Comparison of ENCODE assay signal across 8 cellular contexts in the genomic region with DNA sequence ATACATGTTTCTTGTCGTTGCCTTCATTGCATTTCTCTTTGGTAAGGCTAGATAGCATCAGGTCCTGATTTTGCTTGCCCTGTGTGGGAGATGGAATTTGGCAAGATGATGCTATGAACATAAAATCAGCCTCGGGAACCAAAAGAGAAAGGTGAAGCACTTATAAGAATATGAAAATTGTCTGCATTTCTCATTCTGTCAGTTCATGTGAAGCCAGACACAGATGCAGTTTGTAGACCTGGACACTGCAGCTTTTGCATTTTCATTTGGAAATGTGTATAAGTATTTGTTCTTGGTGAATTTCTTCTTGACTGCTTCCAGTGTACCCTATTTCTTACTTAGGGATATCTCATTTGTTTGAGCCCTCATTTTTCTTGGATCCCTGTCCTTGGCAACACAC. TPM values are rescaled to one million over a fixed set of nuclear protein-coding genes. Genes with fewer than 3 reads are reported as not detected.
A peak's percentile ranks its signal among the peaks of the same experiment; 100 is the strongest.
DNase-seq lines count a peak whose midpoint lies in the region; ATAC-seq, FAIRE-seq and TF ChIP-seq lines count a peak whose summit lies in the region.

No MANE protein-coding gene starts in this region.

- ATAC-seq in CD4-positive, alpha-beta T cell (ENCODE audit: poor library complexity) = no peak

- DNase-seq in CD4-positive, alpha-beta T cell = no peak
- DNase-seq in endothelial cell of umbilical vein (ENCODE audit: low read depth, low spot score) = no peak
- no peak for DNase-seq in midbrain (lab: John Stamatoyannopoulos, UW)
- DNase-seq in NCI-H526 (lab: John Stamatoyannopoulos, UW) = no peak
- no peak for DNase-seq in anterior cingulate cortex (lab: John Stamatoyannopoulos, UW)
- no peak for DNase-seq in NCI-H2227 treated with DMSO at 0.1 percent for 48 hours (lab: John Stamatoyannopoulos, UW)

- peaks cover 61% of the 10 kb centered on the region for H3K79me2 ChIP-seq in OCI-LY1 (ENCODE audit: insufficient read depth, low read length)
- H3K79me2 ChIP-seq in endothelial cell of umbilical vein (ENCODE audit: control insufficient read depth, insufficient read depth, low read length) = peaks cover 63% of the 10 kb centered on the region

- no peaks in the 10 kb centered on the region for H3K27me3 Mint-ChIP-seq in CD4-positive, alpha-beta T cell

- no peaks in the 10 kb centered on the region for H3K27me3 ChIP-seq in CD4-positive, alpha-beta T cell (ENCODE audit: control insufficient read depth, insufficient read depth, low read length)
- no peaks in the 10 kb centered on the region for H3K27me3 ChIP-seq in OCI-LY1 (ENCODE audit: insufficient read depth, low read length)
- H3K27me3 ChIP-seq in endothelial cell of umbilical vein (ENCODE audit: control insufficient read depth in 2 of 2, insufficient read depth in 2 of 2, low read length in 2 of 2) = no peaks in the 10 kb centered on the region
- no peaks in the 10 kb centered on the region for H3K27me3 ChIP-seq in neuron (ENCODE audit: insufficient read depth, low read length)

- H3K9me2 ChIP-seq in OCI-LY1 (ENCODE audit: low read depth, low read length) = no peaks in the 10 kb centered on the region

- peaks cover 47% of the 10 kb centered on the region for H3K4me1 ChIP-seq in OCI-LY1 (ENCODE audit: insufficient read depth, low read length, severe bottlenecking)
- peaks cover 33% of the 10 kb centered on the region for H3K4me1 ChIP-seq in endothelial cell of umbilical vein (ENCODE audit: control insufficient read depth, extremely low read depth, insufficient read depth, low read length)
- H3K4me1 ChIP-seq in neuron (ENCODE audit: insufficient read depth, low read length) = peaks cover 14% of the 10 kb centered on the region

- FAIRE-seq in endothelial cell of umbilical vein (lab: Jason Lieb, UNC) = peak; percentile 42

- H3K27ac Mint-ChIP-seq in CD4-positive, alpha-beta T cell = peak overlapping the region; percentile 89

- no peaks in the 10 kb centered on the region for H3F3A ChIP-seq in OCI-LY1 (ENCODE audit: insufficient read depth, low read length)

- H3K27ac ChIP-seq in CD4-positive, alpha-beta T cell (ENCODE audit: low read depth, low read length) = peak overlapping the region; percentile 93
- H3K27ac ChIP-seq in OCI-LY1 (ENCODE audit: low read depth, low read length, poor library complexity, severe bottlenecking) (no peak overlapping the region), endothelial cell of umbilical vein (ENCODE audit: insufficient read depth, low read depth, low read length) (peak overlapping the region; percentile 84)

- intact Hi-C loops in CD4-positive, alpha-beta T cell (cut with DNase I, micrococcal nuclease) = loop anchor here (2.0 to 10.0 kb wide), 9 partner anchors 22 to 1432 kb away; partner anchors contain the start of genes OSER1 (in 2 of the 2), PIGT (in 1 of the 2), SERINC3 (in 1 of the 2) and SRSF6 (in 1 of the 2)
- intact Hi-C loops in endothelial cell of umbilical vein (cut with micrococcal nuclease) = loop anchor here (2.0 to 10.0 kb wide), 5 partner anchors 14 to 1808 kb away; partner anchors contain the start of gene TTPAL

- H4K20me1 ChIP-seq in OCI-LY1 (ENCODE audit: insufficient read depth, low read length) (no peaks in the 10 kb centered on the region), endothelial cell of umbilical vein (replicated peaks; ENCODE audit: control insufficient read depth, extremely low read depth, insufficient read depth, low read length) (peaks cover 19% of the 10 kb centered on the region)

- peaks cover 81% of the 10 kb centered on the region for H3K4me1 Mint-ChIP-seq in CD4-positive, alpha-beta T cell (ENCODE audit: low read depth)

- H3K36me3 ChIP-seq in OCI-LY1 (ENCODE audit: insufficient read depth, low read length) = peaks cover 36% of the 10 kb centered on the region
- H3K36me3 ChIP-seq in endothelial cell of umbilical vein (ENCODE audit: control insufficient read depth in 2 of 2, extremely low read depth in 1 of 2, insufficient read depth in 2 of 2, low read length in 2 of 2) = peaks cover 0 to 5% of the 10 kb centered on the region in 2 experiments
- peaks cover 9% of the 10 kb centered on the region for H3K36me3 ChIP-seq in neuron (ENCODE audit: insufficient read depth, low read length)

- CTCF ChIA-PET in CD4-positive, alpha-beta T cell (lab: Charles Lee) = no interaction called here
- CTCF ChIA-PET in endothelial cell of umbilical vein (lab: Charles Lee) = no interaction called here

- H3K9ac ChIP-seq in OCI-LY1 (ENCODE audit: low read length) (peak overlapping the region; percentile 95), endothelial cell of umbilical vein (replicated peaks; ENCODE audit: extremely low read depth, insufficient read depth, low read length) (peak overlapping the region; percentile 98)

- POLR2A ChIA-PET in CD4-positive, alpha-beta T cell (lab: Charles Lee) = no interaction called here
- POLR2A ChIA-PET in endothelial cell of umbilical vein (lab: Charles Lee) = no interaction called here

- H2AFZ ChIP-seq in OCI-LY1 (ENCODE audit: low read length) (no peak overlapping the region), endothelial cell of umbilical vein (ENCODE audit: low read depth, low read length) (no peak overlapping the region), neuron (ENCODE audit: low read depth, low read length) (no peak overlapping the region)

- no peaks in the 10 kb centered on the region for H3K9me1 ChIP-seq in endothelial cell of umbilical vein (replicated peaks; ENCODE audit: control insufficient read depth, extremely low read depth, insufficient read depth, low read length)

- BruUV-seq in endothelial cell of umbilical vein (replicated peaks; lab: Mats Ljungman, UMichigan) = TSS peak; percentile 21

- TF ChIP-seq CTCF in CD4-positive, alpha-beta T cell (IDR thresholded peaks at IDR 0.05) = no peak
- TF ChIP-seq CTCF in OCI-LY1 (IDR thresholded peaks at IDR 0.05; ENCODE audit: low read length) = no peak
- TF ChIP-seq CTCF in endothelial cell of umbilical vein (IDR thresholded peaks at IDR 0.05; ENCODE audit: extremely low read depth in 1 of 2, insufficient read depth in 1 of 2, low read depth in 1 of 2, low read length in 2 of 2) = no peak

- TF ChIP-seq POLR2A in endothelial cell of umbilical vein (IDR thresholded peaks at IDR 0.05; ENCODE audit: low read depth, low read length) = no peak

- no peaks in the 10 kb centered on the region for H3K9me3 Mint-ChIP-seq in CD4-positive, alpha-beta T cell

- H3K4me3 Mint-ChIP-seq in CD4-positive, alpha-beta T cell = peak overlapping the region; percentile 98

- H3K9me3 ChIP-seq in CD4-positive, alpha-beta T cell (ENCODE audit: control insufficient read depth, low read length) = no peaks in the 10 kb centered on the region
- no peaks in the 10 kb centered on the region for H3K9me3 ChIP-seq in OCI-LY1 (ENCODE audit: low read length)
- no peaks in the 10 kb centered on the region for H3K9me3 ChIP-seq in endothelial cell of umbilical vein (replicated peaks; ENCODE audit: control insufficient read depth, insufficient read depth, low read length)
- no peaks in the 10 kb centered on the region for H3K9me3 ChIP-seq in neuron (ENCODE audit: low read length)

- peak overlapping the region; percentile 99 for H3K4me3 ChIP-seq in OCI-LY1 (ENCODE audit: low read depth, low read length, poor library complexity, severe bottlenecking)
- peak overlapping the region; percentile 89 to 98 (median 97) for H3K4me3 ChIP-seq in endothelial cell of umbilical vein (replicated peaks in 1 of 3; ENCODE audit: insufficient read depth in 1 of 3, low read depth in 1 of 3, low read length in 3 of 3)
- peak overlapping the region; percentile 99 for H3K4me3 ChIP-seq in neuron (ENCODE audit: low read length)

- dilution Hi-C loops in endothelial cell of umbilical vein (cut with MboI; ENCODE audit: extremely low pct_ligation_motif_present, low sequenced_read_pairs) = no loop called here

- H3K4me2 ChIP-seq in OCI-LY1 (ENCODE audit: low read length) (peak overlapping the region; percentile 92), endothelial cell of umbilical vein (ENCODE audit: insufficient read depth, low read length) (peak overlapping the region; percentile 87)

- H3K36me3 Mint-ChIP-seq in CD4-positive, alpha-beta T cell (ENCODE audit: low read depth) = peaks cover 61% of the 10 kb centered on the region

TF ChIP-seq in endothelial cell of umbilical vein, 7 proteins besides CTCF, POLR2A, EP300 and RAD21:
- TF ChIP-seq, protein P1, sequence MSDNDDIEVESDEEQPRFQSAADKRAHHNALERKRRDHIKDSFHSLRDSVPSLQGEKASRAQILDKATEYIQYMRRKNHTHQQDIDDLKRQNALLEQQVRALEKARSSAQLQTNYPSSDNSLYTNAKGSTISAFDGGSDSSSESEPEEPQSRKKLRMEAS (IDR thresholded peaks at IDR 0.05; ENCODE audit: insufficient read depth, insufficient read length) = no peak
- TF ChIP-seq POLR2AphosphoS5 (IDR thresholded peaks at IDR 0.05; ENCODE audit: insufficient read depth, low read depth, low read length) (no peak), JUN (IDR thresholded peaks at IDR 0.05; ENCODE audit: borderline replicate concordance, insufficient read depth, insufficient read length, low read depth) (no peak), FOS (IDR thresholded peaks at IDR 0.05; ENCODE audit: borderline replicate concordance, insufficient read depth, low read length) (no peak), EZH2 (IDR thresholded peaks at IDR 0.05; ENCODE audit: borderline replicate concordance, low read depth, low read length, severe bottlenecking) (no peak), MYC (IDR thresholded peaks at IDR 0.05; ENCODE audit: low read depth, low read length) (no peak), GATA2 (IDR thresholded peaks at IDR 0.05; ENCODE audit: insufficient read depth, insufficient read length, low read depth, low read length) (no peak)

RNA-seq across cellular contexts. Expression of gene YWHAB, which starts 1.3 kb away (rescaled TPM):
- total RNA-seq in CD4-positive, alpha-beta T cell = 100 to 1,000 TPM; 163 to 167 TPM
- total RNA-seq in endothelial cell of umbilical vein = 255 and 256 TPM in 2 replicates
- 45.9 and 65.9 TPM in 2 replicates for polyA plus RNA-seq in endothelial cell of umbilical vein
- 120 and 124 TPM in 2 replicates for polyA plus RNA-seq in endothelial cell of umbilical vein (2011; cell fraction: cytosol; rRNA removed)
- polyA plus RNA-seq in endothelial cell of umbilical vein (2011; cell fraction: nucleus; rRNA removed) = 58.6 and 74.5 TPM in 2 replicates
- polyA plus RNA-seq in endothelial cell of umbilical vein (2012) = 211 and 261 TPM in 2 replicates
- 52.0 and 56.2 TPM in 2 replicates for polyA minus RNA-seq in endothelial cell of umbilical vein
- 67.3 TPM for polyA minus RNA-seq in endothelial cell of umbilical vein (2011; cell fraction: cytosol; rRNA and poly(A)+ RNA removed)
- polyA minus RNA-seq in endothelial cell of umbilical vein (2011; cell fraction: nucleus; rRNA and poly(A)+ RNA removed) = 33.8 and 51.0 TPM in 2 replicates

RNA-seq across cellular contexts. Expression of gene PABPC1L, which starts 23.0 kb away (rescaled TPM):
- total RNA-seq in CD4-positive, alpha-beta T cell = 10 to 100 TPM; 22.8 to 27.5 TPM
- total RNA-seq in endothelial cell of umbilical vein = 7.5 and 7.8 TPM in 2 replicates
- polyA plus RNA-seq in endothelial cell of umbilical vein = 12.6 and 14.2 TPM in 2 replicates
- 2.1 and 6.1 TPM in 2 replicates for polyA plus RNA-seq in endothelial cell of umbilical vein (2011; cell fraction: cytosol; rRNA removed)
- polyA plus RNA-seq in endothelial cell of umbilical vein (2011; cell fraction: nucleus; rRNA removed) = 82.9 and 100 TPM in 2 replicates
- polyA plus RNA-seq in endothelial cell of umbilical vein (2012) = 6.9 and 7.2 TPM in 2 replicates
- polyA minus RNA-seq in endothelial cell of umbilical vein = 7.6 and 9.0 TPM in 2 replicates
- polyA minus RNA-seq in endothelial cell of umbilical vein (2011; cell fraction: cytosol; rRNA and poly(A)+ RNA removed) = 4.9 TPM
- 13.9 and 18.0 TPM in 2 replicates for polyA minus RNA-seq in endothelial cell of umbilical vein (2011; cell fraction: nucleus; rRNA and poly(A)+ RNA removed)
